ENCODE assay signal across 17 cellular contexts in genomic region chr2:221425353-221425752, GRCh38.
A peak's percentile ranks its signal among the peaks of the same experiment; 100 is the strongest.
DNase-seq lines count a peak whose midpoint lies in the region; ATAC-seq and TF ChIP-seq lines count a peak whose summit lies in the region.
"Had no signal": no experiment of that assay in that cellular context is flagged by ENCODE, and none has a peak within 500 bp of the region (broad histone marks: within the 10 kb centered on the region; RNA-seq: fewer than 3 reads in every experiment).

No MANE protein-coding gene starts in this region.

- H3K9me3 Mint-ChIP-seq in nephron progenitor cell = no peaks in the 10 kb centered on the region
- H3K9me3 Mint-ChIP-seq: HFFc6 had no signal

- H3K9me3 ChIP-seq in IMR-90 (ENCODE audit: control insufficient read depth, insufficient read depth, low read length) = no peaks in the 10 kb centered on the region
- no peaks in the 10 kb centered on the region for H3K9me3 ChIP-seq in right lobe of liver

- no peak overlapping the region for H2AFZ ChIP-seq in IMR-90 (replicated peaks; ENCODE audit: low read length, poor library complexity)

- no peaks in the 10 kb centered on the region; the same call in 1 of the 2 replicates for H3K9me1 ChIP-seq in IMR-90 (ENCODE audit: insufficient read depth, low read length)

- H3K4me1 ChIP-seq in IMR-90 (ENCODE audit: control insufficient read depth, insufficient read depth, low read length) (peaks cover 4% of the 10 kb centered on the region; the same call in 1 of the 2 replicates), right lobe of liver (no peaks in the 10 kb centered on the region)

- TF ChIP-seq POLR2A in IMR-90 (IDR thresholded peaks at IDR 0.05; ENCODE audit: low read depth, low read length) (no peak), right lobe of liver (IDR thresholded peaks at IDR 0.05) (no peak)

- H3K27me3 ChIP-seq in IMR-90 (ENCODE audit: control insufficient read depth, insufficient read depth, low read length) = no peaks in the 10 kb centered on the region
- no peaks in the 10 kb centered on the region for H3K27me3 ChIP-seq in right lobe of liver

- TSS peak; percentile 90 for BruUV-seq in IMR-90 (replicated peaks; lab: Mats Ljungman, UMichigan)

- H2BK120ac ChIP-seq in IMR-90 (ENCODE audit: low read depth, low read length) = no peak overlapping the region

- no peak overlapping the region for H2BK20ac ChIP-seq in IMR-90 (ENCODE audit: low read depth, low read length)

- no peak overlapping the region for H3K18ac ChIP-seq in IMR-90 (ENCODE audit: low read depth, low read length)

- no peak overlapping the region for H3K23ac ChIP-seq in IMR-90 (ENCODE audit: low read depth, low read length)

- in situ Hi-C loops in IMR-90 (cut with MboI; ENCODE audit: low sequenced_read_pairs) = no loop called here

- intact Hi-C loops in IMR-90 (cut with micrococcal nuclease) (loop anchor here (10.0 kb wide), 1 partner anchor 581 kb away; no protein-coding TSS in a partner anchor), right lobe of liver (cut with DNase I) (no loop called here)

- H3K4me2 ChIP-seq in IMR-90 (ENCODE audit: low read depth, low read length) = no peak overlapping the region

- no peaks in the 10 kb centered on the region for H4K20me1 ChIP-seq in IMR-90 (ENCODE audit: insufficient read depth, low read length)

- H3K36me3 ChIP-seq in IMR-90 (ENCODE audit: control insufficient read depth, insufficient read depth, low read length) = peaks cover 32% of the 10 kb centered on the region
- H3K36me3 ChIP-seq in right lobe of liver = no peaks in the 10 kb centered on the region

- H2BK15ac ChIP-seq in IMR-90 (ENCODE audit: low read depth, low read length) = no peak overlapping the region

- H3K27ac Mint-ChIP-seq in nephron progenitor cell = peak overlapping the region; percentile 85
- H3K27ac Mint-ChIP-seq: HFFc6 had no signal

- H3K27ac ChIP-seq in IMR-90 (ENCODE audit: insufficient read depth, low read length) (no peak overlapping the region), right lobe of liver (no peak overlapping the region)
- H3K27ac ChIP-seq: C4-2B had no signal

- H4K8ac ChIP-seq in IMR-90 (ENCODE audit: low read depth in 2 of 2, low read length in 2 of 2) = no peak overlapping the region

- H3K27me3 Mint-ChIP-seq in nephron progenitor cell (ENCODE audit: low read depth, poor library complexity) = no peaks in the 10 kb centered on the region
- H3K27me3 Mint-ChIP-seq: CD4-positive, alpha-beta T cell had no signal

- H2AK5ac ChIP-seq in IMR-90 (ENCODE audit: low read depth, low read length) = no peak overlapping the region

- no peak for ATAC-seq in IMR-90 (ENCODE audit: low read depth)
- ATAC-seq in HG03095 (IDR thresholded peaks at IDR 0.05; ENCODE audit: unreplicated experiment) = no peak
- no peak for ATAC-seq in right lobe of liver
- ATAC-seq: GM12878, HCT116, HepG2 had no signal

- no peak overlapping the region for H4K5ac ChIP-seq in IMR-90 (ENCODE audit: low read depth, low read length)

- no peak for TF ChIP-seq RAD21 in IMR-90 (IDR thresholded peaks at IDR 0.05; ENCODE audit: low read length)

- H3K4me3 ChIP-seq in IMR-90 (ENCODE audit: insufficient read depth, low read depth, low read length) (no peak overlapping the region), right lobe of liver (no peak overlapping the region)
- H3K4me3 ChIP-seq: GM12878 had no signal

- no peak overlapping the region for H2AK9ac ChIP-seq in IMR-90 (replicated peaks; ENCODE audit: low read depth, low read length, poor library complexity)

- peaks cover 0 to 5% of the 10 kb centered on the region in 2 experiments; a peak in 2 of 4 replicates for H3K79me1 ChIP-seq in IMR-90 (ENCODE audit: low read depth in 1 of 2, low read length in 2 of 2)

- peaks cover 26% of the 10 kb centered on the region for H3K4me1 Mint-ChIP-seq in nephron progenitor cell

- DNase-seq in IMR-90 = no peak
- DNase-seq in astrocyte of the hippocampus (ENCODE audit: low read depth, low spot score) = peak; percentile 15
- DNase-seq in nephron progenitor cell = no peak
- DNase-seq in EL = no peak
- no peak for DNase-seq in right lobe of liver
- DNase-seq: ACHN; Calu3; CD4-positive, alpha-beta T cell; DMS79 treated with DMSO at 0.1 percent for 48 hours; GOT3; H7; HFFc6 had no signal

- no peak overlapping the region for H2BK5ac ChIP-seq in IMR-90 (ENCODE audit: low read depth, low read length, poor library complexity, severe bottlenecking)

- CTCF ChIA-PET in IMR-90 (lab: Yijun Ruan, JAX) = no interaction called here

- no peak overlapping the region for H3K4ac ChIP-seq in IMR-90 (ENCODE audit: low read depth, low read length)

- no peak overlapping the region for H4K91ac ChIP-seq in IMR-90 (ENCODE audit: insufficient read depth, low read depth, low read length)

- H3K14ac ChIP-seq in IMR-90 (replicated peaks; ENCODE audit: low read depth, low read length) = no peak overlapping the region

- H3K36me3 Mint-ChIP-seq in nephron progenitor cell (ENCODE audit: low read depth) = peaks cover 84% of the 10 kb centered on the region

- POLR2A ChIA-PET in IMR-90 (lab: Charles Lee; ENCODE audit: unreplicated experiment) = no interaction called here

- H3K56ac ChIP-seq in IMR-90 (ENCODE audit: extremely low read depth, insufficient read depth, low read length) = no peak overlapping the region

- no peak for TF ChIP-seq CTCF in IMR-90 (conservative IDR thresholded peaks at IDR 0.05; ENCODE audit: low read depth, low read length)
- TF ChIP-seq CTCF in nephron progenitor cell (IDR thresholded peaks at IDR 0.05) = no peak
- TF ChIP-seq CTCF in right lobe of liver (IDR thresholded peaks at IDR 0.05) = no peak

- no peak overlapping the region for H3K9ac ChIP-seq in IMR-90 (ENCODE audit: low read depth, low read length)

- dilution Hi-C loops in IMR-90 (cut with HindIII; ENCODE audit: low sequenced_read_pairs, unreplicated experiment) = no loop called here

- H3K4me3 Mint-ChIP-seq in nephron progenitor cell = no peak overlapping the region
- H3K4me3 Mint-ChIP-seq: CD4-positive, alpha-beta T cell; HFFc6 had no signal

- 100% methylated on average over 1 of the region's 4 CpGs; no CpG with 5 or more reads in 1 of the 2 experiments for WGBS in IMR-90 (ENCODE audit: extremely low coverage in 2 of 2, insufficient read length in 1 of 2), 2 experiments
- WGBS in right lobe of liver (ENCODE audit: insufficient coverage, low coverage, low lambda C conversion rate, missing lambda C conversion rate) = 79% methylated on average over 4 of the region's 4 CpGs

TF ChIP-seq in IMR-90, 13 proteins besides CTCF, POLR2A, EP300 and RAD21:
- TF ChIP-seq RCOR1 (IDR thresholded peaks at IDR 0.05; ENCODE audit: insufficient replicate concordance, low read length) = no peak
